Comparison of ENCODE assay signal across 1 cellular context in the genomic region with DNA sequence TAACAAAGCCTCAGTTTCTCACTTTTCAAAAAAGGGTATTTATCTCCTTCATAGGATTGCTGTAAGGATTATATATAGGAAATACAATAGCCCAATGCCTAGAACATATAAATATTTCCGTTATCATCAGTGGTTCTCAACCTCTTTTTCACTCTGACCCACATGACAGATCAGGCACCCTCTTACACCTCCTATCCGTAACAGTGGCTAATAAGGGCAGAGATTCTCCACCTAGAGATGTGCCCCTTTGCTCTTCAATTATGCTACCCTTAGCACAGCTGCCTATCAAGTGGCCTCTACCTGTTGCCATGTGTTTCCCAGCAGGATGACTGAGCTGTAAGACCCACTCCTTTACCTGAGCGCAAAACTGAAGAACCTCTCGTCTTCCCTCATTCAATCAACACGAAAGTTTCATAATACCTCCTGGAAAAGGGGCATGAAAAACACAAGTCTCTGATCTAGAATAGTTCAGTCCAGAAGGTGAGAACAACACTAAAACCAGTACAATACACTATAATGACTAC.
TF ChIP-seq lines count a peak whose summit lies in the region.

No MANE protein-coding gene starts in this region.

TF ChIP-seq in HepG2, 621 proteins besides CTCF, POLR2A, EP300 and RAD21:
- TF ChIP-seq, protein P1, sequence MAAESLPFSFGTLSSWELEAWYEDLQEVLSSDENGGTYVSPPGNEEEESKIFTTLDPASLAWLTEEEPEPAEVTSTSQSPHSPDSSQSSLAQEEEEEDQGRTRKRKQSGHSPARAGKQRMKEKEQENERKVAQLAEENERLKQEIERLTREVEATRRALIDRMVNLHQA (CRISPR knock-in tag; IDR thresholded peaks at IDR 0.05), result no peak
- TF ChIP-seq SYNCRIP (IDR thresholded peaks at IDR 0.05; ENCODE audit: insufficient read depth, low read depth, low read length) (no peak), TBL1XR1 (IDR thresholded peaks at IDR 0.05; ENCODE audit: borderline replicate concordance, low read length, partially characterized antibody) (no peak), ZMYM4 (CRISPR knock-in tag; IDR thresholded peaks at IDR 0.05) (no peak)
- TF ChIP-seq, protein P2, sequence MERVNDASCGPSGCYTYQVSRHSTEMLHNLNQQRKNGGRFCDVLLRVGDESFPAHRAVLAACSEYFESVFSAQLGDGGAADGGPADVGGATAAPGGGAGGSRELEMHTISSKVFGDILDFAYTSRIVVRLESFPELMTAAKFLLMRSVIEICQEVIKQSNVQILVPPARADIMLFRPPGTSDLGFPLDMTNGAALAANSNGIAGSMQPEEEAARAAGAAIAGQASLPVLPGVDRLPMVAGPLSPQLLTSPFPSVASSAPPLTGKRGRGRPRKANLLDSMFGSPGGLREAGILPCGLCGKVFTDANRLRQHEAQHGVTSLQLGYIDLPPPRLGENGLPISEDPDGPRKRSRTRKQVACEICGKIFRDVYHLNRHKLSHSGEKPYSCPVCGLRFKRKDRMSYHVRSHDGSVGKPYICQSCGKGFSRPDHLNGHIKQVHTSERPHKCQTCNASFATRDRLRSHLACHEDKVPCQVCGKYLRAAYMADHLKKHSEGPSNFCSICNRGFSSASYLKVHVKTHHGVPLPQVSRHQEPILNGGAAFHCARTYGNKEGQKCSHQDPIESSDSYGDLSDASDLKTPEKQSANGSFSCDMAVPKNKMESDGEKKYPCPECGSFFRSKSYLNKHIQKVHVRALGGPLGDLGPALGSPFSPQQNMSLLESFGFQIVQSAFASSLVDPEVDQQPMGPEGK (CRISPR knock-in tag; IDR thresholded peaks at IDR 0.05), result no peak
- TF ChIP-seq, protein P3, sequence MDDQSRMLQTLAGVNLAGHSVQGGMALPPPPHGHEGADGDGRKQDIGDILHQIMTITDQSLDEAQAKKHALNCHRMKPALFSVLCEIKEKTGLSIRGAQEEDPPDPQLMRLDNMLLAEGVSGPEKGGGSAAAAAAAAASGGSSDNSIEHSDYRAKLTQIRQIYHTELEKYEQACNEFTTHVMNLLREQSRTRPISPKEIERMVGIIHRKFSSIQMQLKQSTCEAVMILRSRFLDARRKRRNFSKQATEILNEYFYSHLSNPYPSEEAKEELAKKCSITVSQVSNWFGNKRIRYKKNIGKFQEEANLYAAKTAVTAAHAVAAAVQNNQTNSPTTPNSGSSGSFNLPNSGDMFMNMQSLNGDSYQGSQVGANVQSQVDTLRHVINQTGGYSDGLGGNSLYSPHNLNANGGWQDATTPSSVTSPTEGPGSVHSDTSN (CRISPR knock-in tag; IDR thresholded peaks at IDR 0.05; ENCODE audit: borderline replicate concordance), result no peak
